ENCODE assay signal across 11 cellular contexts in genomic region chr13:30796833-30797601, GRCh38.
A peak's percentile ranks its signal among the peaks of the same experiment; 100 is the strongest.
DNase-seq lines count a peak whose midpoint lies in the region; ATAC-seq and TF ChIP-seq lines count a peak whose summit lies in the region.
"Had no signal": no experiment of that assay in that cellular context is flagged by ENCODE, and none has a peak within 500 bp of the region (broad histone marks: within the 10 kb centered on the region; RNA-seq: fewer than 3 reads in every experiment).

No MANE protein-coding gene starts in this region.

- ATAC-seq in HG02588 (IDR thresholded peaks at IDR 0.05; ENCODE audit: unreplicated experiment) (no peak), GM21528 (IDR thresholded peaks at IDR 0.05; ENCODE audit: low FRiP score, unreplicated experiment) (no peak)
- ATAC-seq: left ventricle myocardium superior had no signal

- peaks cover 0 to 28% (median 22%) of the 10 kb centered on the region in 4 donors for H3K4me1 ChIP-seq in sigmoid colon
- H3K4me1 ChIP-seq in tibial nerve, result peaks cover 0 to 30% (median 4%) of the 10 kb centered on the region in 4 donors

- intact Hi-C loops in sigmoid colon (cut with DNase I), result loop anchor here (5.0 kb wide), 1 partner anchor 110 kb away; no protein-coding TSS in a partner anchor

- no peaks in the 10 kb centered on the region for H3K36me3 ChIP-seq in sigmoid colon
- H3K36me3 ChIP-seq in tibial nerve, result no peaks in the 10 kb centered on the region
- H3K36me3 ChIP-seq: cardiac muscle cell had no signal

- WGBS in sigmoid colon, 2 donors, result 30 to 69% methylated on average over 18 of the region's 18 CpGs
- WGBS in tibial nerve, 2 donors, result 80 to 84% methylated on average over 18 of the region's 18 CpGs

- H3K9me3 ChIP-seq in sigmoid colon, result no peaks in the 10 kb centered on the region
- no peaks in the 10 kb centered on the region for H3K9me3 ChIP-seq in tibial nerve

- TF ChIP-seq POLR2A in sigmoid colon (IDR thresholded peaks at IDR 0.05), result no peak
- no peak for TF ChIP-seq POLR2A in tibial nerve (IDR thresholded peaks at IDR 0.05)

- H3K27me3 ChIP-seq in sigmoid colon (no peaks in the 10 kb centered on the region), tibial nerve (no peaks in the 10 kb centered on the region)
- H3K27me3 ChIP-seq: cardiac muscle cell had no signal

- H3K4me3 ChIP-seq in GM12864 (ENCODE audit: low read depth, low read length), result no peak overlapping the region; the same call in 1 of the 2 replicates
- H3K4me3 ChIP-seq in sigmoid colon, result peak overlapping the region in 3 of 4 donors; percentile 28 to 36 (median 33)
- H3K4me3 ChIP-seq in tibial nerve, result no peak overlapping the region
- H3K4me3 ChIP-seq: cardiac muscle cell had no signal

- peak; percentile 42 for DNase-seq in GM12864 (ENCODE audit: low read depth)
- DNase-seq in NCI-H2171 (lab: John Stamatoyannopoulos, UW), result peak; percentile 25
- peak; percentile 35 to 62 for DNase-seq in cerebellar nuclear complex (lab: John Stamatoyannopoulos, UW)
- peak; percentile 62 for DNase-seq in sigmoid colon
- no peak for DNase-seq in ACHN
- no peak for DNase-seq in tibial nerve (ENCODE audit: low spot score in 2 of 2)
- DNase-seq: left ventricle myocardium superior had no signal

- TF ChIP-seq EP300 in sigmoid colon (IDR thresholded peaks at IDR 0.05), result no peak
- no peak for TF ChIP-seq EP300 in tibial nerve (IDR thresholded peaks at IDR 0.05)

- in situ Hi-C loops in ACHN (cut with HindIII; ENCODE audit: low pct_ligation_motif_present, low pct_unique_long_range_greater_than_20kb, low sequenced_read_pairs), result loop anchor here (25.0 kb wide), 1 partner anchor 135 kb away; no protein-coding TSS in a partner anchor

- TF ChIP-seq CTCF in GM12864 (IDR thresholded peaks at IDR 0.05; ENCODE audit: low read depth, low read length, missing control alignments) (no peak), sigmoid colon (IDR thresholded peaks at IDR 0.05) (no peak), tibial nerve (IDR thresholded peaks at IDR 0.05) (no peak)

- H3K27ac ChIP-seq in sigmoid colon (peak overlapping the region in 3 of 4 donors; percentile 23 to 66 (median 60)), tibial nerve (no peak overlapping the region)
- H3K27ac ChIP-seq: cardiac muscle cell, HL-60 had no signal

Comparison
In these comparisons a context has a peak if more than half of its experiments do, and no peak if none do; other contexts are left out.
1. DNase-seq: peak in GM12864 (single experiment), NCI-H2171 (single experiment), cerebellar nuclear complex (2 of 2) and sigmoid colon (single experiment); none in ACHN (single experiment) and tibial nerve (0 of 2).
2. H3K4me3 ChIP-seq: peak in sigmoid colon (3 of 4); none in GM12864 (single experiment) and tibial nerve (0 of 4).
3. H3K27ac ChIP-seq: peak in sigmoid colon (3 of 4); none in tibial nerve (0 of 4).